In the genomic region with DNA sequence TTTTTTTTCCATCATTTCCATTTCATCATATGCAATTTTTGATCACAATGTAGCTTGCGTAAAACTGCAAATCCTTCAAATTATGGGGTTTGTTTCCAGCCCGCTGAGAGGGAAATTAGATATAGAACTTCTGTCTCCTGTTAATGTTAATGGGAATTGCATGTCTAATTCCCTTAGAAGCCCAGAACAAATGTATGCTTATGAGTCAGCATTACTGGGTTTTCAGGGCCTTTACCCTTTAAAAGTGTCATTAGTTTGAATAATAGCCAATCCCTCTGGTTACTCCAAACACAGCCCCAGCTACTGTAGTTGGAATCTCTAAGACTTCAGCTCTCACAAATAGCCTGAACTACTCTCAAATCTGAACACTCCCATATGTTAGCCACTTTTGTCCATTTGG, we compare ENCODE assay signal across 24 cellular contexts.
"Had no signal": no experiment of that assay in that cellular context is flagged by ENCODE, and none has a peak within 500 bp of the region (broad histone marks: within the 10 kb centered on the region; RNA-seq: fewer than 3 reads in every experiment).

No MANE protein-coding gene starts in this region.

- H3K36me3 ChIP-seq: breast epithelium, gastrocnemius medialis, heart right ventricle, left lung, tibial nerve, uterus had no signal

- DNase-seq: activated B cell treated with CpG ODN at 0.5 μM for 24 hours; activated CD4-positive, alpha-beta T cell treated with anti-CD3 and anti-CD28 coated beads, Interleukin-2, amount 10 ng/mL, durations not matched to agents 24 days and 14 days; activated CD8-positive, alpha-beta memory T cell treated with anti-CD3 and anti-CD28 coated beads, Interleukin-2, amount 50 U/mL, for 48 hours; activated gamma-delta T cell; activated T-cell treated with anti-CD3 and anti-CD28 coated beads, Interleukin-2, amount 50 U/mL, for 72 hours; amygdala; cerebellar nuclear complex; effector memory CD8-positive, alpha-beta T cell; gastrocnemius medialis; heart right ventricle; left lung; mammary epithelial cell; natural killer cell; nucleus accumbens; posterior cingulate gyrus; retina; stimulated activated CD4-positive, alpha-beta T cell treated with anti-CD3 and anti-CD28 coated beads, Interleukin-15, amount 100 ng/mL, for 24 hours; stimulated activated CD4-positive, alpha-beta T cell treated with anti-CD3 and anti-CD28 coated beads, Interleukin-4, amount 100 ng/mL, for 1 hour; stimulated activated naive B cell treated with anti-CD40 and anti-IgM and Interleukin-4, amounts not matched to agents 10 μg/mL and 1 μg/mL and 100 μg/mL, for 72 hours; substantia nigra; T-helper 17 cell; uterus had no signal

- ATAC-seq: activated T-cell treated with anti-CD3 and anti-CD28 coated beads, Interleukin-2, amount 50 U/mL, for 72 hours; effector memory CD8-positive, alpha-beta T cell; gastrocnemius medialis; heart right ventricle; left lung; natural killer cell; stimulated activated naive B cell treated with anti-CD40 and anti-IgM and Interleukin-4, amounts not matched to agents 10 μg/mL and 1 μg/mL and 100 μg/mL, for 72 hours; T-helper 17 cell had no signal

- H3K27me3 ChIP-seq: breast epithelium, gastrocnemius medialis, heart right ventricle, left lung, tibial nerve, uterus had no signal

- H3K9me3 ChIP-seq: breast epithelium, gastrocnemius medialis, heart right ventricle, left lung, tibial nerve, uterus had no signal

- H3K4me3 ChIP-seq: breast epithelium, gastrocnemius medialis, heart right ventricle, left lung, tibial nerve, uterus had no signal

- H3K4me1 ChIP-seq: breast epithelium, gastrocnemius medialis, heart right ventricle, left lung, tibial nerve, uterus had no signal
